Comparison of ENCODE assay signal across 1 cellular context in genomic region chr5:59182722-59183121, GRCh38.
A peak's percentile ranks its signal among the peaks of the same experiment; 100 is the strongest.
TF ChIP-seq lines count a peak whose summit lies in the region.

No MANE protein-coding gene starts in this region.

TF ChIP-seq in GM23338, 12 proteins besides CTCF, POLR2A, EP300 and RAD21 (continued from another document):
- peak; percentile 15; the same call in 1 of the 2 replicates for TF ChIP-seq ZNF462 (CRISPR knock-in tag; IDR thresholded peaks at IDR 0.05)
